Comparison of ENCODE assay signal across 30 cellular contexts in genomic region chr16:2526135-2526534, GRCh38. TPM values are rescaled to one million over a fixed set of nuclear protein-coding genes. Genes with fewer than 3 reads are reported as not detected.
A peak's percentile ranks its signal among the peaks of the same experiment; 100 is the strongest.
DNase-seq lines count a peak whose midpoint lies in the region; ATAC-seq and TF ChIP-seq lines count a peak whose summit lies in the region.
"Had no signal": no experiment of that assay in that cellular context is flagged by ENCODE, and none has a peak within 500 bp of the region (broad histone marks: within the 10 kb centered on the region; RNA-seq: fewer than 3 reads in every experiment).

No MANE protein-coding gene starts in this region.

- no peak overlapping the region for H3K4me3 ChIP-seq in trophoblast cell (ENCODE audit: low read depth, low read length)
- H3K4me3 ChIP-seq: adrenal gland, gastrocnemius medialis, neural progenitor cell, tibial artery had no signal

- peak overlapping the region; percentile 17 for H3K4ac ChIP-seq in trophoblast cell (ENCODE audit: low read depth, low read length)

- H3K27ac ChIP-seq in trophoblast cell (ENCODE audit: low read depth, low read length): no peak overlapping the region
- H3K27ac ChIP-seq: adrenal gland, gastrocnemius medialis, neural progenitor cell, tibial artery had no signal

- no peak for TF ChIP-seq CTCF in Calu3 (IDR thresholded peaks at IDR 0.05; ENCODE audit: unreplicated experiment)
- no peak for TF ChIP-seq CTCF in endothelial cell (IDR thresholded peaks at IDR 0.05; ENCODE audit: unreplicated experiment)

- H4K91ac ChIP-seq in trophoblast cell (ENCODE audit: low read depth, low read length): no peak overlapping the region

- no peak overlapping the region for H2AK5ac ChIP-seq in trophoblast cell (ENCODE audit: low read length)

- H3K27me3 ChIP-seq in trophoblast cell (ENCODE audit: insufficient read depth, low read length): no peaks in the 10 kb centered on the region
- H3K27me3 ChIP-seq: adrenal gland, gastrocnemius medialis, neural progenitor cell, tibial artery had no signal

- peaks cover 69 to 70% of the 10 kb centered on the region in 2 experiments for H3K36me3 ChIP-seq in trophoblast cell (ENCODE audit: control insufficient read depth in 1 of 2, insufficient read depth in 2 of 2, low read length in 2 of 2)
- H3K36me3 ChIP-seq: neural progenitor cell had no signal

- peaks cover 14% of the 10 kb centered on the region for H3K4me1 Mint-ChIP-seq in activated T-cell treated with anti-CD3 and anti-CD28 coated beads, Interleukin-2, amount 50 U/mL, for 24 hours (ENCODE audit: low read depth)
- H3K4me1 Mint-ChIP-seq in Calu3 (ENCODE audit: low read depth, unreplicated experiment): peaks cover 21% of the 10 kb centered on the region
- peaks cover 3% of the 10 kb centered on the region for H3K4me1 Mint-ChIP-seq in endothelial cell (ENCODE audit: unreplicated experiment)

- no peak overlapping the region for H2BK5ac ChIP-seq in trophoblast cell (ENCODE audit: low read depth, low read length, poor library complexity)

- H2BK120ac ChIP-seq in trophoblast cell (ENCODE audit: insufficient read depth, low read length, poor library complexity): no peak overlapping the region

- no peak for ATAC-seq in GM18511 (IDR thresholded peaks at IDR 0.05; ENCODE audit: unreplicated experiment)
- ATAC-seq: gastrocnemius medialis, HCT116, Panc1, sciatic nerve, T-cell had no signal

- intact Hi-C loops in Calu3 (cut with micrococcal nuclease; ENCODE audit: unreplicated experiment): no loop called here

- H3K36me3 Mint-ChIP-seq in activated T-cell treated with anti-CD3 and anti-CD28 coated beads, Interleukin-2, amount 50 U/mL, for 24 hours (ENCODE audit: low read depth): peaks cover 74% of the 10 kb centered on the region
- H3K36me3 Mint-ChIP-seq in Calu3 (ENCODE audit: insufficient read depth, unreplicated experiment): peaks cover 75% of the 10 kb centered on the region
- H3K36me3 Mint-ChIP-seq in endothelial cell (ENCODE audit: low read depth, unreplicated experiment): peaks cover 9% of the 10 kb centered on the region
- H3K36me3 Mint-ChIP-seq: neural progenitor cell had no signal

- H3K79me2 ChIP-seq in trophoblast cell (ENCODE audit: control insufficient read depth, insufficient read depth, low read length, poor library complexity): no peaks in the 10 kb centered on the region

- H3K14ac ChIP-seq in trophoblast cell (ENCODE audit: low read length): no peak overlapping the region

- no peak overlapping the region for H2BK12ac ChIP-seq in trophoblast cell (ENCODE audit: low read length)

- H3K9me3 ChIP-seq in trophoblast cell (ENCODE audit: insufficient read depth, low read depth, low read length): no peaks in the 10 kb centered on the region
- H3K9me3 ChIP-seq: adrenal gland, gastrocnemius medialis, tibial artery had no signal

- H3K79me1 ChIP-seq in trophoblast cell (ENCODE audit: low read length): no peaks in the 10 kb centered on the region

- peaks cover 2 to 3% of the 10 kb centered on the region in 2 experiments for H3K4me1 ChIP-seq in trophoblast cell (ENCODE audit: control insufficient read depth in 1 of 2, insufficient read depth in 2 of 2, low read length in 2 of 2)
- H3K4me1 ChIP-seq: neural progenitor cell had no signal

- BruUV-seq in Calu3 (replicated peaks; lab: Mats Ljungman, UMichigan): no TSS peak

- no peak overlapping the region for H3K4me2 ChIP-seq in trophoblast cell (ENCODE audit: low read length)
- H3K4me2 ChIP-seq: neural progenitor cell had no signal

- no peak overlapping the region for H4K8ac ChIP-seq in trophoblast cell (ENCODE audit: low read depth, low read length)

- H3K9ac ChIP-seq in trophoblast cell (ENCODE audit: low read length): no peak overlapping the region
- H3K9ac ChIP-seq: neural progenitor cell had no signal

- DNase-seq in activated T-cell treated with anti-CD3 and anti-CD28 coated beads, Interleukin-2, amount 50 U/mL, for 24 hours: no peak
- DNase-seq in activated T-cell treated with anti-CD3 and anti-CD28 coated beads, Interleukin-2, amount 50 U/mL, for 1 hour: no peak
- DNase-seq in Calu3 (no peak), dedifferentiated amniotic fluid mesenchymal stem cell (ENCODE audit: extremely low spot score) (peak; percentile 8), trophoblast cell (no peak), endothelial cell (ENCODE audit: low spot score) (no peak), ecto neural progenitor cell (ENCODE audit: low spot score) (no peak)
- DNase-seq: activated B cell treated with CpG ODN at 0.5 μM for 24 hours; activated T-cell treated with anti-CD3 and anti-CD28 coated beads, Interleukin-2, amount 50 U/mL, for 48 hours; CD4-positive, CD25-positive, alpha-beta regulatory T cell; cerebellar nuclear complex; gastrocnemius medialis; mesenchymal stem cell; NCI-H2107; NCI-H345; NCI-H69; SIG-M5; stimulated activated CD4-positive, alpha-beta T cell treated with anti-CD3 and anti-CD28 coated beads, Interleukin-12 subunit alpha, Interleukin-12 subunit beta, amount 100 ng/mL, for 4 hours; stimulated activated CD4-positive, alpha-beta T cell treated with anti-CD3 and anti-CD28 coated beads, Interleukin-4, amount 100 ng/mL, for 24 hours; T-cell; tibial artery had no signal

- WGBS in trophoblast cell (ENCODE audit: extremely low coverage, insufficient coverage, insufficient read length): no CpG with 5 or more reads among the region's 8 CpGs

- H3K27me3 Mint-ChIP-seq in activated T-cell treated with anti-CD3 and anti-CD28 coated beads, Interleukin-2, amount 50 U/mL, for 24 hours: no peaks in the 10 kb centered on the region
- H3K27me3 Mint-ChIP-seq in Calu3 (ENCODE audit: unreplicated experiment): no peaks in the 10 kb centered on the region
- peaks cover 6% of the 10 kb centered on the region for H3K27me3 Mint-ChIP-seq in endothelial cell (ENCODE audit: unreplicated experiment)
- H3K27me3 Mint-ChIP-seq: activated B cell treated with CpG ODN at 0.5 μM for 24 hours; CD4-positive, CD25-positive, alpha-beta regulatory T cell; IgD-negative memory B cell; T-cell had no signal

- CTCF ChIA-PET in Calu3 (lab: Charles Lee): no interaction called here

- H2AFZ ChIP-seq in trophoblast cell (ENCODE audit: insufficient read depth, low read length, poor library complexity): no peak overlapping the region
- H2AFZ ChIP-seq: neural progenitor cell had no signal

- H3K27ac Mint-ChIP-seq in activated T-cell treated with anti-CD3 and anti-CD28 coated beads, Interleukin-2, amount 50 U/mL, for 24 hours: peak overlapping the region; percentile 18
- H3K27ac Mint-ChIP-seq in Calu3 (ENCODE audit: unreplicated experiment) (peak overlapping the region; percentile 6), endothelial cell (ENCODE audit: unreplicated experiment) (no peak overlapping the region)
- H3K27ac Mint-ChIP-seq: activated B cell treated with CpG ODN at 0.5 μM for 24 hours, neural progenitor cell, T-cell had no signal

- H3K18ac ChIP-seq in trophoblast cell (ENCODE audit: low read length): no peak overlapping the region

- H3K9me3 Mint-ChIP-seq in activated T-cell treated with anti-CD3 and anti-CD28 coated beads, Interleukin-2, amount 50 U/mL, for 24 hours: no peaks in the 10 kb centered on the region
- H3K9me3 Mint-ChIP-seq in Calu3 (ENCODE audit: low read depth, unreplicated experiment): no peaks in the 10 kb centered on the region
- no peaks in the 10 kb centered on the region for H3K9me3 Mint-ChIP-seq in endothelial cell (ENCODE audit: unreplicated experiment)
- H3K9me3 Mint-ChIP-seq: activated B cell treated with CpG ODN at 0.5 μM for 24 hours, IgD-negative memory B cell, neural progenitor cell, T-cell had no signal

- H3K23ac ChIP-seq in trophoblast cell (ENCODE audit: low read length): no peak overlapping the region

- no peak overlapping the region for H4K12ac ChIP-seq in trophoblast cell (ENCODE audit: low read depth, low read length)

- H3K4me3 Mint-ChIP-seq in activated T-cell treated with anti-CD3 and anti-CD28 coated beads, Interleukin-2, amount 50 U/mL, for 24 hours: no peak overlapping the region
- H3K4me3 Mint-ChIP-seq in Calu3 (ENCODE audit: low read depth, unreplicated experiment) (no peak overlapping the region), endothelial cell (ENCODE audit: unreplicated experiment) (no peak overlapping the region)
- H3K4me3 Mint-ChIP-seq: activated B cell treated with CpG ODN at 0.5 μM for 24 hours, neural progenitor cell, T-cell had no signal

RNA-seq across cellular contexts. Expression of gene CEMP1, which starts 5.1 kb away (rescaled TPM):
- total RNA-seq in Calu3 (2022) (0.86 and 0.90 TPM in 2 replicates), endothelial cell (ENCODE audit: unreplicated experiment) (not detected)
- not detected in 2 replicates for polyA plus RNA-seq in trophoblast cell (2013)
- total RNA-seq: adrenal gland, Daoy, fibroblast of lung, gastrocnemius medialis, sciatic nerve had no signal
- polyA plus RNA-seq: fibroblast of lung had no signal

RNA-seq across cellular contexts. Expression of gene AMDHD2, which starts 6.0 kb away (rescaled TPM):
- total RNA-seq in Calu3 (2022): 60.2 and 65.1 TPM in 2 replicates
- polyA plus RNA-seq in trophoblast cell (2013): 11.1 and 11.6 TPM in 2 replicates
- 53.3 TPM for total RNA-seq in endothelial cell (ENCODE audit: unreplicated experiment)

RNA-seq across cellular contexts. Expression of gene PDPK1, which starts 11.7 kb away (rescaled TPM):
- total RNA-seq in Calu3 (2022) (57.4 and 62.4 TPM in 2 replicates), endothelial cell (ENCODE audit: unreplicated experiment) (33.6 TPM)
- polyA plus RNA-seq in trophoblast cell (2013): 25.4 and 26.9 TPM in 2 replicates

RNA-seq across cellular contexts. Expression of gene ATP6V0C, which starts 12.4 kb away (rescaled TPM):
- total RNA-seq in Calu3 (2022): 260 and 262 TPM in 2 replicates
- polyA plus RNA-seq in trophoblast cell (2013): 722 and 724 TPM in 2 replicates
- 157 TPM for total RNA-seq in endothelial cell (ENCODE audit: unreplicated experiment)

RNA-seq across cellular contexts. Expression of gene TBC1D24, which starts 51.2 kb away (rescaled TPM):
- total RNA-seq in Calu3 (2022) (31.3 and 33.3 TPM in 2 replicates), endothelial cell (ENCODE audit: unreplicated experiment) (17.3 TPM)
- 4.0 TPM in 2 replicates for polyA plus RNA-seq in trophoblast cell (2013)
